In genomic region chr11:130388607-130389205, GRCh38 we compare ENCODE assay signal across 15 cellular contexts. TPM values are rescaled to one million over a fixed set of nuclear protein-coding genes. Genes with fewer than 3 reads are reported as not detected.
DNase-seq lines count a peak whose midpoint lies in the region; ATAC-seq lines count a peak whose summit lies in the region.
"Had no signal": no experiment of that assay in that cellular context is flagged by ENCODE, and none has a peak within 500 bp of the region (broad histone marks: within the 10 kb centered on the region; RNA-seq: fewer than 3 reads in every experiment).

No MANE protein-coding gene starts in this region.

- no peaks in the 10 kb centered on the region for H3K9me3 ChIP-seq in CD4-positive, alpha-beta memory T cell (ENCODE audit: control insufficient read depth in 1 of 2, low read length in 2 of 2)
- no peaks in the 10 kb centered on the region for H3K9me3 ChIP-seq in mucosa of stomach (ENCODE audit: control insufficient read depth, low read length)
- H3K9me3 ChIP-seq: suprapubic skin had no signal

- H3K4me1 Mint-ChIP-seq in CD4-positive, alpha-beta memory T cell = peaks cover 14 to 31% (median 25%) of the 10 kb centered on the region in 4 donors
- peaks cover 0 to 13% (median 4%) of the 10 kb centered on the region in 3 donors for H3K4me1 Mint-ChIP-seq in IgD-negative memory B cell
- peaks cover 14% of the 10 kb centered on the region for H3K4me1 Mint-ChIP-seq in activated T-helper 2 cell treated with anti-CD3 and anti-CD28 coated beads, Interferon-gamma antibody, Interleukin-2, Interleukin-4, amounts not matched to agents 10 μg/mL and 5 μg/mL and 100 μg/mL, durations not matched to agents 14 hours and 24 hours and 36 hours (ENCODE audit: low read depth)

- intact Hi-C loops in CD4-positive, alpha-beta memory T cell (cut with micrococcal nuclease) = loop anchor here (1.0 kb wide), 1 partner anchor 74 kb away; the partner anchor contains the start of gene ZBTB44
- intact Hi-C loops in activated T-helper 2 cell treated with anti-CD3 and anti-CD28 coated beads, Interferon-gamma antibody, Interleukin-2, Interleukin-4, amounts not matched to agents 10 μg/mL and 5 μg/mL and 100 μg/mL, durations not matched to agents 14 hours and 24 hours and 36 hours (cut with micrococcal nuclease) = no loop called here

- H3K4me3 ChIP-seq in CD4-positive, alpha-beta memory T cell (ENCODE audit: low read length in 2 of 2) = peak overlapping the region in 1 of 2 donors; percentile 37
- no peak overlapping the region for H3K4me3 ChIP-seq in mucosa of stomach (ENCODE audit: low read length)
- H3K4me3 ChIP-seq: suprapubic skin had no signal

- peak overlapping the region; percentile 33 to 89 (median 39) for H3K27ac Mint-ChIP-seq in CD4-positive, alpha-beta memory T cell
- peak overlapping the region in 1 of 3 donors; percentile 84 for H3K27ac Mint-ChIP-seq in IgD-negative memory B cell
- H3K27ac Mint-ChIP-seq in activated T-helper 2 cell treated with anti-CD3 and anti-CD28 coated beads, Interferon-gamma antibody, Interleukin-2, Interleukin-4, amounts not matched to agents 10 μg/mL and 5 μg/mL and 100 μg/mL, durations not matched to agents 14 hours and 24 hours and 36 hours = no peak overlapping the region

- CTCF ChIA-PET in CD4-positive, alpha-beta memory T cell (lab: Charles Lee; ENCODE audit: partially characterized antibody) = interaction anchor here (1.3 to 2.8 kb wide), 3 partner anchors 12 to 176 kb away, joined by 3 to 10 read pairs (median 4); no protein-coding TSS in a partner anchor

- H3K27me3 Mint-ChIP-seq in CD4-positive, alpha-beta memory T cell = no peaks in the 10 kb centered on the region
- peaks cover 19% of the 10 kb centered on the region for H3K27me3 Mint-ChIP-seq in IgD-negative memory B cell
- H3K27me3 Mint-ChIP-seq in activated T-helper 2 cell treated with anti-CD3 and anti-CD28 coated beads, Interferon-gamma antibody, Interleukin-2, Interleukin-4, amounts not matched to agents 10 μg/mL and 5 μg/mL and 100 μg/mL, durations not matched to agents 14 hours and 24 hours and 36 hours (ENCODE audit: low read depth) = peaks cover 4% of the 10 kb centered on the region

- peak overlapping the region; percentile 73 to 87 (median 80) for H3K4me3 Mint-ChIP-seq in CD4-positive, alpha-beta memory T cell
- H3K4me3 Mint-ChIP-seq in IgD-negative memory B cell = peak overlapping the region in 3 of 4 donors; percentile 67 to 77 (median 68)
- H3K4me3 Mint-ChIP-seq in activated T-helper 2 cell treated with anti-CD3 and anti-CD28 coated beads, Interferon-gamma antibody, Interleukin-2, Interleukin-4, amounts not matched to agents 10 μg/mL and 5 μg/mL and 100 μg/mL, durations not matched to agents 14 hours and 24 hours and 36 hours (ENCODE audit: low read depth) = no peak overlapping the region
- H3K4me3 Mint-ChIP-seq: nephron had no signal

- POLR2A ChIA-PET in CD4-positive, alpha-beta memory T cell (lab: Charles Lee; ENCODE audit: partially characterized antibody) = no interaction called here

- H3K4me1 ChIP-seq in CD4-positive, alpha-beta memory T cell (ENCODE audit: insufficient read depth, low read length) = peaks cover 17% of the 10 kb centered on the region
- H3K4me1 ChIP-seq in mucosa of stomach (ENCODE audit: control insufficient read depth, insufficient read depth, low read length) = peaks cover 19% of the 10 kb centered on the region
- H3K4me1 ChIP-seq: suprapubic skin had no signal

- DNase-seq in CD4-positive, alpha-beta memory T cell = peak in 4 of 5 donors; percentile 7 to 26 (median 10)
- DNase-seq in activated T-helper 2 cell treated with anti-CD3 and anti-CD28 coated beads, Interferon-gamma antibody, Interleukin-2, Interleukin-4, amounts not matched to agents 10 μg/mL and 5 μg/mL and 100 μg/mL, durations not matched to agents 14 hours and 24 hours and 36 hours (ENCODE audit: low spot score) = peak; percentile 11
- DNase-seq in effector CD8-positive, alpha-beta T cell (lab: John Stamatoyannopoulos, UW) = no peak
- no peak for DNase-seq in AG08395 (ENCODE audit: low spot score)
- no peak for DNase-seq in SIG-M5 (lab: John Stamatoyannopoulos, UW)
- DNase-seq: H7, NCI-H1930, NCI-H774 had no signal

- H3K36me3 Mint-ChIP-seq in CD4-positive, alpha-beta memory T cell = no peaks in the 10 kb centered on the region
- H3K36me3 Mint-ChIP-seq in IgD-negative memory B cell = peaks cover 5% of the 10 kb centered on the region
- no peaks in the 10 kb centered on the region for H3K36me3 Mint-ChIP-seq in activated T-helper 2 cell treated with anti-CD3 and anti-CD28 coated beads, Interferon-gamma antibody, Interleukin-2, Interleukin-4, amounts not matched to agents 10 μg/mL and 5 μg/mL and 100 μg/mL, durations not matched to agents 14 hours and 24 hours and 36 hours (ENCODE audit: low read depth)

- H3K27ac ChIP-seq in CD4-positive, alpha-beta memory T cell (ENCODE audit: low read depth, low read length) = no peak overlapping the region
- H3K27ac ChIP-seq: suprapubic skin had no signal

- no peaks in the 10 kb centered on the region for H3K27me3 ChIP-seq in CD4-positive, alpha-beta memory T cell (ENCODE audit: insufficient read depth, low read length)
- no peaks in the 10 kb centered on the region for H3K27me3 ChIP-seq in mucosa of stomach (ENCODE audit: control insufficient read depth, insufficient read depth, low read length)
- H3K27me3 ChIP-seq: suprapubic skin had no signal

- H3K9me3 Mint-ChIP-seq in CD4-positive, alpha-beta memory T cell = no peaks in the 10 kb centered on the region
- H3K9me3 Mint-ChIP-seq in IgD-negative memory B cell = no peaks in the 10 kb centered on the region
- H3K9me3 Mint-ChIP-seq in activated T-helper 2 cell treated with anti-CD3 and anti-CD28 coated beads, Interferon-gamma antibody, Interleukin-2, Interleukin-4, amounts not matched to agents 10 μg/mL and 5 μg/mL and 100 μg/mL, durations not matched to agents 14 hours and 24 hours and 36 hours = no peaks in the 10 kb centered on the region
- H3K9me3 Mint-ChIP-seq: nephron had no signal

- ATAC-seq in GM18873 (IDR thresholded peaks at IDR 0.05; ENCODE audit: low FRiP score, unreplicated experiment) = no peak
- ATAC-seq: sciatic nerve had no signal

- no peaks in the 10 kb centered on the region for H3K36me3 ChIP-seq in CD4-positive, alpha-beta memory T cell (ENCODE audit: insufficient read depth, low read length)
- H3K36me3 ChIP-seq in mucosa of stomach (ENCODE audit: control insufficient read depth, insufficient read depth, low read length) = no peaks in the 10 kb centered on the region
- H3K36me3 ChIP-seq: suprapubic skin had no signal

- peak overlapping the region; percentile 13 for H3K9ac ChIP-seq in mucosa of stomach (ENCODE audit: low read length)

RNA-seq across cellular contexts. Expression of gene ADAMTS8, which starts 39.7 kb away (rescaled TPM):
- total RNA-seq in CD4-positive, alpha-beta memory T cell = not detected
- polyA plus RNA-seq in CD4-positive, alpha-beta memory T cell = not detected
- polyA plus RNA-seq in IgD-negative memory B cell = not detected
- not detected in 2 replicates for total RNA-seq in activated T-helper 2 cell treated with anti-CD3 and anti-CD28 coated beads, Interferon-gamma antibody, Interleukin-2, Interleukin-4, amounts not matched to agents 10 μg/mL and 5 μg/mL and 100 μg/mL, durations not matched to agents 14 hours and 24 hours and 36 hours
- total RNA-seq: kidney epithelial cell had no signal

RNA-seq across cellular contexts. Expression of gene ADAMTS15, which starts 59.7 kb away (rescaled TPM):
- total RNA-seq in CD4-positive, alpha-beta memory T cell = not detected
- polyA plus RNA-seq in CD4-positive, alpha-beta memory T cell = not detected
- not detected for polyA plus RNA-seq in IgD-negative memory B cell
- total RNA-seq in activated T-helper 2 cell treated with anti-CD3 and anti-CD28 coated beads, Interferon-gamma antibody, Interleukin-2, Interleukin-4, amounts not matched to agents 10 μg/mL and 5 μg/mL and 100 μg/mL, durations not matched to agents 14 hours and 24 hours and 36 hours = not detected in 2 replicates

Comparison
In these comparisons a context has a peak if more than half of its experiments do, and no peak if none do; other contexts are left out.
1. DNase-seq: peak in CD4-positive, alpha-beta memory T cell (4 of 5) and activated T-helper 2 cell treated with anti-CD3 and anti-CD28 coated beads, Interferon-gamma antibody, Interleukin-2, Interleukin-4, amounts not matched to agents 10 μg/mL and 5 μg/mL and 100 μg/mL, durations not matched to agents 14 hours and 24 hours and 36 hours (single experiment); none in effector CD8-positive, alpha-beta T cell (single experiment), AG08395 (single experiment) and SIG-M5 (single experiment).